ENCODE assay signal across 18 cellular contexts in genomic region chr11:3202759-3203158, GRCh38. TPM values are rescaled to one million over a fixed set of nuclear protein-coding genes. Genes with fewer than 3 reads are reported as not detected.
DNase-seq lines count a peak whose midpoint lies in the region; ATAC-seq, FAIRE-seq and TF ChIP-seq lines count a peak whose summit lies in the region.
"Had no signal": no experiment of that assay in that cellular context is flagged by ENCODE, and none has a peak within 500 bp of the region (broad histone marks: within the 10 kb centered on the region; RNA-seq: fewer than 3 reads in every experiment).

No MANE protein-coding gene starts in this region.

- FAIRE-seq in endothelial cell of umbilical vein (lab: Jason Lieb, UNC), result no peak
- FAIRE-seq: A204.1, bronchial epithelial cell, keratinocyte had no signal

- no peaks in the 10 kb centered on the region for H3F3A ChIP-seq in neural progenitor cell (ENCODE audit: low read depth)

- H3K4me1 ChIP-seq in HUES6 (ENCODE audit: control insufficient read depth, insufficient read depth, low read length) (peaks cover 7% of the 10 kb centered on the region; the same call in 1 of the 2 replicates), endothelial cell of umbilical vein (ENCODE audit: control insufficient read depth, extremely low read depth, insufficient read depth, low read length) (no peaks in the 10 kb centered on the region), neural progenitor cell (peaks cover 7% of the 10 kb centered on the region)

- H3K4me2 ChIP-seq in endothelial cell of umbilical vein (ENCODE audit: insufficient read depth, low read length), result no peak overlapping the region
- H3K4me2 ChIP-seq in neural progenitor cell, result peak overlapping the region; percentile 92
- H3K4me2 ChIP-seq: KMS-11 had no signal

- ATAC-seq in GM21723 (IDR thresholded peaks at IDR 0.05; ENCODE audit: unreplicated experiment), result no peak

- H3K27me3 ChIP-seq in HUES6 (ENCODE audit: control insufficient read depth, insufficient read depth, low read length) (peaks cover 66% of the 10 kb centered on the region), endothelial cell of umbilical vein (ENCODE audit: control insufficient read depth in 2 of 2, insufficient read depth in 2 of 2, low read length in 2 of 2) (peaks cover 8 to 16% of the 10 kb centered on the region in 2 experiments), neural progenitor cell (peaks cover 48% of the 10 kb centered on the region)

- peaks cover 6% of the 10 kb centered on the region for H3K4me1 Mint-ChIP-seq in neural progenitor cell

- no peaks in the 10 kb centered on the region for H3K9me3 Mint-ChIP-seq in neural progenitor cell

- H2AFZ ChIP-seq in endothelial cell of umbilical vein (ENCODE audit: low read depth, low read length) (no peak overlapping the region), neural progenitor cell (replicated peaks) (peak overlapping the region; percentile 92)

- H3K36me3 ChIP-seq in HUES6 (ENCODE audit: control insufficient read depth, insufficient read depth, low read length) (no peaks in the 10 kb centered on the region), endothelial cell of umbilical vein (ENCODE audit: control insufficient read depth in 2 of 2, extremely low read depth in 1 of 2, insufficient read depth in 2 of 2, low read length in 2 of 2) (no peaks in the 10 kb centered on the region), neural progenitor cell (no peaks in the 10 kb centered on the region)
- H3K36me3 ChIP-seq: suprapubic skin had no signal

- H3K4me3 Mint-ChIP-seq in neural progenitor cell, result peak overlapping the region; percentile 13

- H3K4me3 ChIP-seq in HUES6 (ENCODE audit: low read depth, low read length) (peak overlapping the region; percentile 62), endothelial cell of umbilical vein (replicated peaks in 1 of 3; ENCODE audit: insufficient read depth in 1 of 3, low read depth in 1 of 3, low read length in 3 of 3) (no peak overlapping the region), neural progenitor cell (peak overlapping the region; percentile 53)
- H3K4me3 ChIP-seq: suprapubic skin had no signal

- no peaks in the 10 kb centered on the region for H3K79me2 ChIP-seq in endothelial cell of umbilical vein (ENCODE audit: control insufficient read depth, insufficient read depth, low read length)
- H3K79me2 ChIP-seq in neural progenitor cell (ENCODE audit: low read depth), result no peaks in the 10 kb centered on the region

- no peak overlapping the region for H3K9ac ChIP-seq in HUES6 (ENCODE audit: low read length)
- no peak overlapping the region for H3K9ac ChIP-seq in endothelial cell of umbilical vein (replicated peaks; ENCODE audit: extremely low read depth, insufficient read depth, low read length)
- H3K9ac ChIP-seq in neural progenitor cell, result no peak overlapping the region
- H3K9ac ChIP-seq: KMS-11 had no signal

- POLR2A ChIA-PET in endothelial cell of umbilical vein (lab: Charles Lee), result no interaction called here

- BruUV-seq in endothelial cell of umbilical vein (replicated peaks; lab: Mats Ljungman, UMichigan), result no TSS peak

- CTCF ChIA-PET in endothelial cell of umbilical vein (lab: Charles Lee), result no interaction called here

- H3K9me1 ChIP-seq in endothelial cell of umbilical vein (replicated peaks; ENCODE audit: control insufficient read depth, extremely low read depth, insufficient read depth, low read length), result no peaks in the 10 kb centered on the region

- peaks cover 20% of the 10 kb centered on the region for H3K27me3 Mint-ChIP-seq in neural progenitor cell (ENCODE audit: insufficient read depth, low read depth)

- intact Hi-C loops in endothelial cell of umbilical vein (cut with micrococcal nuclease), result no loop called here

- H3K9me3 ChIP-seq in HUES6 (ENCODE audit: control insufficient read depth, insufficient read depth, low read depth, low read length), result no peaks in the 10 kb centered on the region
- H3K9me3 ChIP-seq in endothelial cell of umbilical vein (replicated peaks; ENCODE audit: control insufficient read depth, insufficient read depth, low read length), result no peaks in the 10 kb centered on the region
- no peaks in the 10 kb centered on the region for H3K9me3 ChIP-seq in neural progenitor cell (ENCODE audit: low read depth)
- H3K9me3 ChIP-seq: suprapubic skin had no signal

- TF ChIP-seq CTCF in endothelial cell of umbilical vein (IDR thresholded peaks at IDR 0.05; ENCODE audit: extremely low read depth in 1 of 2, insufficient read depth in 1 of 2, low read depth in 1 of 2, low read length in 2 of 2) (no peak), neural progenitor cell (IDR thresholded peaks at IDR 0.05) (no peak)

- no peaks in the 10 kb centered on the region for H3K36me3 Mint-ChIP-seq in neural progenitor cell

- no peak for TF ChIP-seq POLR2A in endothelial cell of umbilical vein (IDR thresholded peaks at IDR 0.05; ENCODE audit: low read depth, low read length)

- dilution Hi-C loops in endothelial cell of umbilical vein (cut with MboI; ENCODE audit: extremely low pct_ligation_motif_present, low sequenced_read_pairs), result no loop called here

- H4K20me1 ChIP-seq in endothelial cell of umbilical vein (replicated peaks; ENCODE audit: control insufficient read depth, extremely low read depth, insufficient read depth, low read length) (no peaks in the 10 kb centered on the region), neural progenitor cell (ENCODE audit: low read depth) (no peaks in the 10 kb centered on the region)

- H3K27ac ChIP-seq in HUES6 (ENCODE audit: low read depth, low read length) (no peak overlapping the region), endothelial cell of umbilical vein (ENCODE audit: insufficient read depth, low read depth, low read length) (no peak overlapping the region), neural progenitor cell (no peak overlapping the region)
- H3K27ac ChIP-seq: KMS-11, suprapubic skin had no signal

- DNase-seq in NCI-H2171 treated with DMSO at 0.1 percent for 48 hours (lab: John Stamatoyannopoulos, UW) (peak; percentile 3), NCI-H2171 (lab: John Stamatoyannopoulos, UW) (no peak), endothelial cell of umbilical vein (ENCODE audit: low read depth, low spot score) (no peak), neural progenitor cell (ENCODE audit: low spot score) (no peak), GOT3 (lab: John Stamatoyannopoulos, UW) (no peak), C1 segment of cervical spinal cord (lab: John Stamatoyannopoulos, UW) (no peak)
- DNase-seq: activated naive CD4-positive, alpha-beta T cell treated with Interleukin-2 at 50 U/mL for 16 hours; GF-D8; NCI-H446 had no signal

- no peak overlapping the region for H3K27ac Mint-ChIP-seq in neural progenitor cell
- H3K27ac Mint-ChIP-seq: progenitor cell of endocrine pancreas had no signal

TF ChIP-seq in endothelial cell of umbilical vein, 7 proteins besides CTCF, POLR2A, EP300 and RAD21:
- TF ChIP-seq EZH2 (IDR thresholded peaks at IDR 0.05; ENCODE audit: borderline replicate concordance, low read depth, low read length, severe bottlenecking), result peak; percentile 40
- no peak for TF ChIP-seq POLR2AphosphoS5 (IDR thresholded peaks at IDR 0.05; ENCODE audit: insufficient read depth, low read depth, low read length)
- no peak for TF ChIP-seq FOS (IDR thresholded peaks at IDR 0.05; ENCODE audit: borderline replicate concordance, insufficient read depth, low read length)
- TF ChIP-seq JUN (IDR thresholded peaks at IDR 0.05; ENCODE audit: borderline replicate concordance, insufficient read depth, insufficient read length, low read depth), result no peak
- TF ChIP-seq MYC (IDR thresholded peaks at IDR 0.05; ENCODE audit: low read depth, low read length), result no peak
- no peak for TF ChIP-seq GATA2 (IDR thresholded peaks at IDR 0.05; ENCODE audit: insufficient read depth, insufficient read length, low read depth, low read length)

RNA-seq across cellular contexts. Expression of gene MRGPRG, which starts 15.9 kb away (rescaled TPM):
- total RNA-seq in endothelial cell of umbilical vein (not detected in 2 replicates), neural progenitor cell (ENCODE audit: low replicate concordance) (not detected in 2 replicates)
- not detected in 2 replicates for polyA plus RNA-seq in endothelial cell of umbilical vein
- polyA plus RNA-seq in endothelial cell of umbilical vein (2011; cell fraction: cytosol; rRNA removed), result not detected in 2 replicates
- polyA plus RNA-seq in endothelial cell of umbilical vein (2011; cell fraction: nucleus; rRNA removed), result not detected in 2 replicates
- polyA plus RNA-seq in endothelial cell of umbilical vein (2012), result not detected in 2 replicates
- polyA minus RNA-seq in endothelial cell of umbilical vein, result not detected in 2 replicates
- not detected for polyA minus RNA-seq in endothelial cell of umbilical vein (2011; cell fraction: cytosol; rRNA and poly(A)+ RNA removed)
- not detected in 2 replicates for polyA minus RNA-seq in endothelial cell of umbilical vein (2011; cell fraction: nucleus; rRNA and poly(A)+ RNA removed)
- total RNA-seq: bronchial epithelial cell, mucosa of gallbladder, progenitor cell of endocrine pancreas, suprapubic skin had no signal
- polyA plus RNA-seq: keratinocyte had no signal

RNA-seq across cellular contexts. Expression of gene MRGPRE, which starts 29.5 kb away (rescaled TPM):
- not detected in 2 replicates for total RNA-seq in endothelial cell of umbilical vein
- not detected in 2 replicates for polyA plus RNA-seq in endothelial cell of umbilical vein
- not detected in 2 replicates for polyA plus RNA-seq in endothelial cell of umbilical vein (2011; cell fraction: cytosol; rRNA removed)
- polyA plus RNA-seq in endothelial cell of umbilical vein (2011; cell fraction: nucleus; rRNA removed), result not detected in 2 replicates
- not detected in 2 replicates for polyA plus RNA-seq in endothelial cell of umbilical vein (2012)
- not detected in 2 replicates for polyA minus RNA-seq in endothelial cell of umbilical vein
- not detected for polyA minus RNA-seq in endothelial cell of umbilical vein (2011; cell fraction: cytosol; rRNA and poly(A)+ RNA removed)
- not detected in 2 replicates for polyA minus RNA-seq in endothelial cell of umbilical vein (2011; cell fraction: nucleus; rRNA and poly(A)+ RNA removed)
- total RNA-seq in neural progenitor cell (ENCODE audit: low replicate concordance), result not detected in 2 replicates
- total RNA-seq: bronchial epithelial cell, progenitor cell of endocrine pancreas had no signal
- polyA plus RNA-seq: keratinocyte had no signal

RNA-seq across cellular contexts. Expression of gene OSBPL5, which starts 37.6 kb away (rescaled TPM):
- total RNA-seq in endothelial cell of umbilical vein (30.2 and 37.7 TPM in 2 replicates), neural progenitor cell (ENCODE audit: low replicate concordance) (6.2 and 20.1 TPM in 2 replicates)
- polyA plus RNA-seq in endothelial cell of umbilical vein, result 8.6 and 8.7 TPM in 2 replicates
- 5.1 and 7.4 TPM in 2 replicates for polyA plus RNA-seq in endothelial cell of umbilical vein (2011; cell fraction: cytosol; rRNA removed)
- 44.8 and 50.4 TPM in 2 replicates for polyA plus RNA-seq in endothelial cell of umbilical vein (2011; cell fraction: nucleus; rRNA removed)
- 12.2 and 21.7 TPM in 2 replicates for polyA plus RNA-seq in endothelial cell of umbilical vein (2012)
- 11.6 and 15.5 TPM in 2 replicates for polyA minus RNA-seq in endothelial cell of umbilical vein
- polyA minus RNA-seq in endothelial cell of umbilical vein (2011; cell fraction: cytosol; rRNA and poly(A)+ RNA removed), result 30.7 TPM
- 29.0 and 47.7 TPM in 2 replicates for polyA minus RNA-seq in endothelial cell of umbilical vein (2011; cell fraction: nucleus; rRNA and poly(A)+ RNA removed)

Comparison
In these comparisons a context has a peak if more than half of its experiments do, and no peak if none do; other contexts are left out.
1. H3K4me3 ChIP-seq: peak in HUES6 (single experiment) and neural progenitor cell (single experiment); none in endothelial cell of umbilical vein (0 of 3).